ENCODE assay signal across 8 cellular contexts in the genomic region with DNA sequence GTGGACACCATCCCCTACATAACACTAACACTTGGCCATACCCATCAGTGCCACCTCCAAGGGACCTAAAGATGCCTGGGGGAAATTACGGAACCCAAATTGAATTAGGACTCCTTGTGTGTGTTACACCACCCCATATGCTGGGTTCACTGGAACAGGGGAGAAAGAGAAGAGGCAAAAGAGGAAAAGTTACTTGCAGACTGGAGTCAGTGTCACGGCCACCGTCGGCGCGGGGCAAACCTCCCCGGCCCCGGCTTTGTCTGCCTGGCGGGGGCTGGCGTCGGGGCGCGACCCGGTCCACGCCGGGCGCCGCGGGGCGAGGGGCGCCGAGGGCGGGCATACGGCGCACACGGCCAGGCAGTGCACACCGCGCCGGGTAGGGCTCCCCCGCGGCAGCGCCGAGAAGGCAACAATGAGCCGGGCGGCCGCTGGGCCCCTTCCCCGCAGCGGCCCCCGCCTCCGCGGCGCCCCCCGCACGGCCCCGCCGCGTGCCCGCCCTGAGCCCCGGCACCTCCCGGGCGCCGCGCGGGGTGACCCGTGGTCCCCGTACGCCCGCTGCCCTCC.
DNase-seq lines count a peak whose midpoint lies in the region; ATAC-seq, FAIRE-seq and TF ChIP-seq lines count a peak whose summit lies in the region.

No MANE protein-coding gene starts in this region.

- POLR2A ChIA-PET in BJ (lab: Charles Lee): no interaction called here

- peak overlapping the region; percentile 44 for H3K4me3 ChIP-seq in BJ (ENCODE audit: low read depth, low read length)
- H3K4me3 ChIP-seq in HL-60 (replicated peaks; ENCODE audit: insufficient read depth, low read length): peak overlapping the region; percentile 70
- H3K4me3 ChIP-seq in retinal pigment epithelial cell (ENCODE audit: low read length): peak overlapping the region; percentile 59

- H3K27me3 ChIP-seq in BJ (ENCODE audit: control insufficient read depth, insufficient read depth, low read length) (no peaks in the 10 kb centered on the region), HL-60 (ENCODE audit: insufficient read depth, poor library complexity, severe bottlenecking) (no peaks in the 10 kb centered on the region)

- FAIRE-seq in GM19239 (lab: Jason Lieb, UNC): peak; percentile 73

- TF ChIP-seq CTCF in BJ (IDR thresholded peaks at IDR 0.05; ENCODE audit: insufficient read depth, low read depth, low read length): no peak
- no peak for TF ChIP-seq CTCF in HL-60 (IDR thresholded peaks at IDR 0.05; ENCODE audit: insufficient read depth, low read length)
- TF ChIP-seq CTCF in retinal pigment epithelial cell (conservative IDR thresholded peaks at IDR 0.05; ENCODE audit: low read depth, low read length): no peak

- CTCF ChIA-PET in BJ (lab: Yijun Ruan, JAX): no interaction called here

- H3K4me1 Mint-ChIP-seq in activated T-helper 2 cell treated with anti-CD3 and anti-CD28 coated beads, Interferon-gamma antibody, Interleukin-2, Interleukin-4, amounts not matched to agents 10 μg/mL and 5 μg/mL and 100 μg/mL, durations not matched to agents 14 hours and 24 hours and 36 hours (ENCODE audit: low read depth): peaks cover 70% of the 10 kb centered on the region

- ATAC-seq in left cardiac atrium: peak; percentile 3 to 4
- no peak for ATAC-seq in HG02610 (IDR thresholded peaks at IDR 0.05; ENCODE audit: unreplicated experiment)
- no peak for ATAC-seq in GM18873 (IDR thresholded peaks at IDR 0.05; ENCODE audit: low FRiP score, unreplicated experiment)

- peaks cover 8% of the 10 kb centered on the region for H3K9me3 Mint-ChIP-seq in activated T-helper 2 cell treated with anti-CD3 and anti-CD28 coated beads, Interferon-gamma antibody, Interleukin-2, Interleukin-4, amounts not matched to agents 10 μg/mL and 5 μg/mL and 100 μg/mL, durations not matched to agents 14 hours and 24 hours and 36 hours

- no peak for DNase-seq in BJ (ENCODE audit: low read depth)
- no peak for DNase-seq in GM19239 (ENCODE audit: insufficient read length, low spot score)
- peak in 1 of 2 experiments; percentile 50 for DNase-seq in HL-60 (ENCODE audit: low read depth in 1 of 2, low spot score in 1 of 2)
- peak; percentile 26 for DNase-seq in activated T-helper 2 cell treated with anti-CD3 and anti-CD28 coated beads, Interferon-gamma antibody, Interleukin-2, Interleukin-4, amounts not matched to agents 10 μg/mL and 5 μg/mL and 100 μg/mL, durations not matched to agents 14 hours and 24 hours and 36 hours (ENCODE audit: low spot score)
- DNase-seq in left cardiac atrium: no peak
- DNase-seq in retinal pigment epithelial cell (ENCODE audit: low read depth): no peak

- peak overlapping the region; percentile 77 for H3K27ac ChIP-seq in HL-60 (replicated peaks)

- peak overlapping the region; percentile 99 for H3K27ac Mint-ChIP-seq in activated T-helper 2 cell treated with anti-CD3 and anti-CD28 coated beads, Interferon-gamma antibody, Interleukin-2, Interleukin-4, amounts not matched to agents 10 μg/mL and 5 μg/mL and 100 μg/mL, durations not matched to agents 14 hours and 24 hours and 36 hours

- no peaks in the 10 kb centered on the region for H3K27me3 Mint-ChIP-seq in activated T-helper 2 cell treated with anti-CD3 and anti-CD28 coated beads, Interferon-gamma antibody, Interleukin-2, Interleukin-4, amounts not matched to agents 10 μg/mL and 5 μg/mL and 100 μg/mL, durations not matched to agents 14 hours and 24 hours and 36 hours (ENCODE audit: low read depth)

- H3K36me3 ChIP-seq in BJ (ENCODE audit: control insufficient read depth, insufficient read depth, low read length): peaks cover 7% of the 10 kb centered on the region

- intact Hi-C loops in activated T-helper 2 cell treated with anti-CD3 and anti-CD28 coated beads, Interferon-gamma antibody, Interleukin-2, Interleukin-4, amounts not matched to agents 10 μg/mL and 5 μg/mL and 100 μg/mL, durations not matched to agents 14 hours and 24 hours and 36 hours (cut with micrococcal nuclease): loop anchor here (2.0 to 10.0 kb wide), 3 partner anchors 139 to 521 kb away; a partner anchor contains a TSS
- intact Hi-C loops in left cardiac atrium (cut with DNase I): loop anchor here in 1 of 2 donors (5.0 kb wide), 1 partner anchor 274 kb away; a partner anchor contains a TSS

- H3K36me3 Mint-ChIP-seq in activated T-helper 2 cell treated with anti-CD3 and anti-CD28 coated beads, Interferon-gamma antibody, Interleukin-2, Interleukin-4, amounts not matched to agents 10 μg/mL and 5 μg/mL and 100 μg/mL, durations not matched to agents 14 hours and 24 hours and 36 hours (ENCODE audit: low read depth): peaks cover 53% of the 10 kb centered on the region

- H3K4me3 Mint-ChIP-seq in activated T-helper 2 cell treated with anti-CD3 and anti-CD28 coated beads, Interferon-gamma antibody, Interleukin-2, Interleukin-4, amounts not matched to agents 10 μg/mL and 5 μg/mL and 100 μg/mL, durations not matched to agents 14 hours and 24 hours and 36 hours (ENCODE audit: low read depth): peak overlapping the region; percentile 100

Comparison
In these comparisons a context has a peak if more than half of its experiments do, and no peak if none do; other contexts are left out.
1. ATAC-seq: peak in left cardiac atrium (2 of 2); none in HG02610 (single experiment) and GM18873 (single experiment).
2. Peak in every context shown above with its lines, with median percentiles within 50 percentile points of each other: H3K4me3 ChIP-seq.